ENCODE assay signal across 32 cellular contexts in the genomic region with DNA sequence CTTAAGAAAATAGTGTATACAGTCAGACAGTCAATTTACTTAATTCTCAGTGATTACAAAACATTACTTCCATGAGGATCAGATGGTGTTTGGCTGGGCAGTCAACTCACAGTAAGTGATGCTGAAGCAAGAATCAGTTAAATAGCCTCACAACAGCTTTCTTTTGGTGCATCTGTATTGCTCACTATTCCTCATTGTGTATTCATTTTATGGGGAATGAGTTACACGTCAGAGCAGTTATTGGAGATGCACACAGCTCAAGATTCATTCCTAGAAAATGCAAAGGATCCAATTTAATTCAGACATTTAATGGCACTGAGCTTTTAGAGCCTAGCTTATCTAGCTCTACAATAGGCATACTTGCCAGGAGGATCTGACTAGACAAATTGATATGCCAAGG.
"Had no signal": no experiment of that assay in that cellular context is flagged by ENCODE, and none has a peak within 500 bp of the region (broad histone marks: within the 10 kb centered on the region; RNA-seq: fewer than 3 reads in every experiment).

No MANE protein-coding gene starts in this region.

- H3K27ac ChIP-seq: brain microvascular endothelial cell, esophagus muscularis mucosa, gastrocnemius medialis, left lung, lower lobe of right lung, pancreas, prostate gland, suprapubic skin, tibial artery, VCaP had no signal

- H3K27me3 ChIP-seq: brain microvascular endothelial cell, esophagus muscularis mucosa, gastrocnemius medialis, left lung, pancreas, suprapubic skin, tibial artery had no signal

- ATAC-seq: activated CD4-positive, CD25-positive, alpha-beta regulatory T cell treated with anti-CD3 and anti-CD28 coated beads, Interleukin-2, amount 50 U/mL, for 24 hours; activated CD8-positive, alpha-beta T cell treated with anti-CD3 and anti-CD28 coated beads for 36 hours; activated T-cell treated with anti-CD3 and anti-CD28 coated beads, Interleukin-2, amount 50 U/mL, for 4 hours; activated T-helper 17 cell treated with anti-CD3 and anti-CD28 coated beads, Interleukin-2, amount 50 U/mL, for 72 hours; gastrocnemius medialis; left lung; lower lobe of right lung; pancreas; sciatic nerve; stimulated activated memory B cell treated with anti-CD40 and anti-IgM and Interleukin-4, amounts not matched to agents 10 μg/mL and 1 μg/mL and 100 μg/mL, for 72 hours had no signal

- H3K4me1 Mint-ChIP-seq: neural crest cell had no signal

- H3K4me1 ChIP-seq: esophagus muscularis mucosa, left lung, lower lobe of right lung, pancreas, prostate gland, suprapubic skin, tibial artery had no signal

- H3K27ac Mint-ChIP-seq: activated CD8-positive, alpha-beta T cell treated with anti-CD3 and anti-CD28 coated beads for 36 hours; activated T-helper 17 cell treated with anti-CD3 and anti-CD28 coated beads, Interleukin-2, amount 50 U/mL, for 72 hours; dendritic cell treated with granulocyte-macrophage colony-stimulating factor and Interleukin-4, amounts not matched to agents 40 ng/mL and 50 ng/mL, for 4 days; endodermal cell; stimulated activated memory B cell treated with anti-CD40 and anti-IgM and Interleukin-4, amounts not matched to agents 10 μg/mL and 1 μg/mL and 100 μg/mL, for 72 hours had no signal

- H3K4me3 ChIP-seq: esophagus muscularis mucosa, gastrocnemius medialis, left lung, lower lobe of right lung, pancreas, prostate gland, smooth muscle cell, suprapubic skin, tibial artery had no signal

- H3K27me3 Mint-ChIP-seq: activated CD8-positive, alpha-beta T cell treated with anti-CD3 and anti-CD28 coated beads for 36 hours; activated T-helper 17 cell treated with anti-CD3 and anti-CD28 coated beads, Interleukin-2, amount 50 U/mL, for 72 hours; dendritic cell treated with granulocyte-macrophage colony-stimulating factor and Interleukin-4, amounts not matched to agents 40 ng/mL and 50 ng/mL, for 4 days; naive thymus-derived CD8-positive, alpha-beta T cell; stimulated activated memory B cell treated with anti-CD40 and anti-IgM and Interleukin-4, amounts not matched to agents 10 μg/mL and 1 μg/mL and 100 μg/mL, for 72 hours had no signal

- H3K36me3 ChIP-seq: brain microvascular endothelial cell, esophagus muscularis mucosa, gastrocnemius medialis, left lung, lower lobe of right lung, pancreas, prostate gland, suprapubic skin, tibial artery had no signal

- H3K4me2 ChIP-seq: smooth muscle cell had no signal

- H3K4me3 Mint-ChIP-seq: activated CD8-positive, alpha-beta T cell treated with anti-CD3 and anti-CD28 coated beads for 36 hours; activated T-cell treated with anti-CD3 and anti-CD28 coated beads, Interleukin-2, amount 50 U/mL, for 4 hours; activated T-helper 17 cell treated with anti-CD3 and anti-CD28 coated beads, Interleukin-2, amount 50 U/mL, for 72 hours; dendritic cell treated with granulocyte-macrophage colony-stimulating factor and Interleukin-4, amounts not matched to agents 40 ng/mL and 50 ng/mL, for 4 days; endodermal cell; naive thymus-derived CD8-positive, alpha-beta T cell; neural crest cell; stimulated activated memory B cell treated with anti-CD40 and anti-IgM and Interleukin-4, amounts not matched to agents 10 μg/mL and 1 μg/mL and 100 μg/mL, for 72 hours had no signal

- DNase-seq: activated CD4-positive, alpha-beta T cell treated with anti-CD3 and anti-CD28 coated beads for 48 hours; activated CD8-positive, alpha-beta T cell treated with anti-CD3 and anti-CD28 coated beads for 36 hours; activated gamma-delta T cell treated with Interleukin-2 at 50 U/mL for 16 hours; activated naive CD4-positive, alpha-beta T cell treated with anti-CD3 and anti-CD28 coated beads, Interleukin-2, amount 50 U/mL, for 16 hours; activated T-cell treated with anti-CD3 and anti-CD28 coated beads, Interleukin-2, amount 50 U/mL, for 4 hours; amniotic stem cell; brain microvascular endothelial cell; endodermal cell; gastrocnemius medialis; glutamatergic neuron; left lung; lower lobe of right lung; mesenchymal stem cell; nucleus accumbens; pancreas; retina; stimulated activated CD4-positive, alpha-beta T cell treated with anti-CD3 and anti-CD28 coated beads, Interleukin-1b, Interleukin-23, amount 100 ng/mL, for 48 hours; stimulated activated CD4-positive, alpha-beta T cell treated with anti-CD3 and anti-CD28 coated beads, Interleukin-4, amount 100 ng/mL, for 4 hours; stimulated activated CD8-positive, alpha-beta memory T cell treated with anti-CD3 and anti-CD28 coated beads, Interleukin-4, amount 100 ng/mL, for 48 hours; tibial artery had no signal

- H3K9me3 ChIP-seq: gastrocnemius medialis, left lung, lower lobe of right lung, pancreas, prostate gland, suprapubic skin, tibial artery had no signal
